10 cellular contexts compared by ENCODE assay signal in genomic region chr1:85289848-85290335, GRCh38. TPM values are rescaled to one million over a fixed set of nuclear protein-coding genes. Genes with fewer than 3 reads are reported as not detected.
DNase-seq lines count a peak whose midpoint lies in the region; ATAC-seq and TF ChIP-seq lines count a peak whose summit lies in the region.
"Had no signal": no experiment of that assay in that cellular context is flagged by ENCODE, and none has a peak within 500 bp of the region (broad histone marks: within the 10 kb centered on the region; RNA-seq: fewer than 3 reads in every experiment).

No MANE protein-coding gene starts in this region.

- H3K4me3 ChIP-seq in esophagus (ENCODE audit: low read depth in 1 of 2, low read length in 2 of 2), result no peak overlapping the region
- no peak overlapping the region for H3K4me3 ChIP-seq in uterus
- no peak overlapping the region for H3K4me3 ChIP-seq in upper lobe of right lung
- H3K4me3 ChIP-seq: coronary artery had no signal

- TF ChIP-seq CTCF in uterus (IDR thresholded peaks at IDR 0.05) (no peak), upper lobe of right lung (IDR thresholded peaks at IDR 0.05) (no peak)

- H3K9me3 ChIP-seq in esophagus (ENCODE audit: control insufficient read depth in 2 of 2, insufficient read depth in 1 of 2, low read depth in 1 of 2, low read length in 1 of 2) (no peaks in the 10 kb centered on the region), uterus (no peaks in the 10 kb centered on the region), upper lobe of right lung (no peaks in the 10 kb centered on the region)

- H3K27ac ChIP-seq in esophagus (ENCODE audit: low read depth in 2 of 2, low read length in 1 of 2) (peak overlapping the region; percentile 38 to 86), uterus (no peak overlapping the region), upper lobe of right lung (no peak overlapping the region)
- H3K27ac ChIP-seq: coronary artery, KMS-11 had no signal

- DNase-seq in Right ventricle myocardium inferior (ENCODE audit: missing footprints), result no peak
- no peak for DNase-seq in cardiac septum (ENCODE audit: low spot score)
- DNase-seq in uterus, result no peak
- DNase-seq in upper lobe of right lung, result no peak
- DNase-seq in OCI-M2 (lab: John Stamatoyannopoulos, UW; ENCODE audit: unreplicated experiment), result no peak

- peaks cover 0 to 4% of the 10 kb centered on the region in 2 donors for H3K36me3 ChIP-seq in esophagus (ENCODE audit: control insufficient read depth in 2 of 2, insufficient read depth in 2 of 2, low read length in 1 of 2)
- no peaks in the 10 kb centered on the region for H3K36me3 ChIP-seq in uterus
- no peaks in the 10 kb centered on the region for H3K36me3 ChIP-seq in upper lobe of right lung

- no peaks in the 10 kb centered on the region for H3K27me3 ChIP-seq in esophagus (ENCODE audit: control insufficient read depth in 1 of 2, insufficient read depth in 2 of 2, low read length in 2 of 2)
- H3K27me3 ChIP-seq in uterus, result no peaks in the 10 kb centered on the region
- H3K27me3 ChIP-seq in upper lobe of right lung, result no peaks in the 10 kb centered on the region

- no peak for TF ChIP-seq POLR2A in uterus (IDR thresholded peaks at IDR 0.05)

- H3K4me1 ChIP-seq in esophagus (ENCODE audit: control insufficient read depth in 2 of 2, insufficient read depth in 2 of 2, low read length in 1 of 2) (peaks cover 0 to 8% of the 10 kb centered on the region in 2 donors), uterus (no peaks in the 10 kb centered on the region), upper lobe of right lung (peaks cover 1% of the 10 kb centered on the region)

- intact Hi-C loops in Right ventricle myocardium inferior (cut with DNase I) (no loop called here), cardiac septum (cut with DNase I) (no loop called here), uterus (cut with DNase I; ENCODE audit: low total_unique reads) (no loop called here), upper lobe of right lung (cut with DNase I) (no loop called here)

- 59 to 78% methylated on average over 4 of the region's 4 CpGs for WGBS in esophagus, 2 donors

- ATAC-seq in Right ventricle myocardium inferior (peak; percentile 59), HG03095 (IDR thresholded peaks at IDR 0.05; ENCODE audit: unreplicated experiment) (peak; percentile 70), HG02763 (IDR thresholded peaks at IDR 0.05; ENCODE audit: unreplicated experiment) (no peak), upper lobe of right lung (no peak)

RNA-seq across cellular contexts. Expression of gene BCL10, which starts 13.5 kb away (rescaled TPM):
- total RNA-seq in Right ventricle myocardium inferior, result 8.6 TPM
- total RNA-seq in cardiac septum, result 8.7 TPM
- polyA plus RNA-seq in esophagus, result 10 to 100 TPM; 11.5 to 13.1 TPM
- 10 to 100 TPM; 15.3 to 31.9 (median 26.8) TPM for total RNA-seq in uterus
- 25.9 TPM for total RNA-seq in upper lobe of right lung

RNA-seq across cellular contexts. Expression of gene C1orf52, which starts 30.4 kb away (rescaled TPM):
- 17.1 TPM for total RNA-seq in Right ventricle myocardium inferior
- total RNA-seq in cardiac septum, result 17.4 TPM
- polyA plus RNA-seq in esophagus, result 10 to 100 TPM; 12.4 to 17.8 TPM
- total RNA-seq in uterus, result 10 to 100 TPM; 22.3 to 47.6 (median 28.8) TPM
- total RNA-seq in upper lobe of right lung, result 22.5 TPM

Comparison
In these comparisons a context has a peak if more than half of its experiments do, and no peak if none do; other contexts are left out.
1. ATAC-seq: peak in Right ventricle myocardium inferior (single experiment) and HG03095 (single experiment); none in HG02763 (single experiment) and upper lobe of right lung (single experiment).
2. H3K27ac ChIP-seq: peak in esophagus (2 of 2); none in uterus (0 of 2) and upper lobe of right lung (single experiment).